In genomic region chr11:102914238-102915043, GRCh38 we compare ENCODE assay signal across 10 cellular contexts. TPM values are rescaled to one million over a fixed set of nuclear protein-coding genes. Genes with fewer than 3 reads are reported as not detected.
A peak's percentile ranks its signal among the peaks of the same experiment; 100 is the strongest.
DNase-seq lines count a peak whose midpoint lies in the region; FAIRE-seq and TF ChIP-seq lines count a peak whose summit lies in the region.
"Had no signal": no experiment of that assay in that cellular context is flagged by ENCODE, and none has a peak within 500 bp of the region (broad histone marks: within the 10 kb centered on the region; RNA-seq: fewer than 3 reads in every experiment).

No MANE protein-coding gene starts in this region.

- intact Hi-C loops in CD14-positive monocyte (cut with micrococcal nuclease) (no loop called here), PC-9 (cut with micrococcal nuclease; ENCODE audit: unreplicated experiment) (loop anchor here (2.0 to 10.0 kb wide), 2 partner anchors 110 to 140 kb away; no protein-coding TSS in a partner anchor)

- H3K27me3 ChIP-seq in PC-9 (ENCODE audit: insufficient read depth, low read depth) (no peaks in the 10 kb centered on the region), small intestine (ENCODE audit: control insufficient read depth in 2 of 2, insufficient read depth in 2 of 2, low read length in 2 of 2) (peaks cover 0 to 3% of the 10 kb centered on the region in 2 donors)

- peaks cover 26 to 44% (median 30%) of the 10 kb centered on the region in 3 donors for H3K27me3 Mint-ChIP-seq in CD14-positive monocyte (ENCODE audit: low read depth in 3 of 3)

- TF ChIP-seq CTCF in CD14-positive monocyte (IDR thresholded peaks at IDR 0.05) (peak; percentile 54), GM20000 (IDR thresholded peaks at IDR 0.05; ENCODE audit: extremely low read depth, missing control alignments) (peak; percentile 7), PC-9 (conservative IDR thresholded peaks at IDR 0.05) (peak; percentile 78), foreskin fibroblast (IDR thresholded peaks at IDR 0.05; ENCODE audit: low read depth, low read length) (peak; percentile 82)

- H3F3A ChIP-seq in PC-9 (ENCODE audit: insufficient read depth, low read depth), result peaks cover 5% of the 10 kb centered on the region; the same call in 1 of the 2 replicates

- H3K4me3 ChIP-seq in PC-9 (no peak overlapping the region), foreskin fibroblast (ENCODE audit: low read depth in 1 of 2, low read length in 2 of 2) (no peak overlapping the region), small intestine (ENCODE audit: low read depth in 1 of 2, low read length in 2 of 2) (no peak overlapping the region)

- no TSS peak for BruUV-seq in PC-9 (replicated peaks; lab: Mats Ljungman, UMichigan)

- H2AFZ ChIP-seq in PC-9, result no peak overlapping the region

- H3K27ac ChIP-seq in PC-9 (no peak overlapping the region), small intestine (ENCODE audit: low read depth in 1 of 2, low read length in 1 of 2) (no peak overlapping the region)

- peaks cover 2% of the 10 kb centered on the region for H3K4me1 Mint-ChIP-seq in CD14-positive monocyte

- no peak overlapping the region for H3K4me2 ChIP-seq in PC-9

- no peak overlapping the region for H3K4me3 Mint-ChIP-seq in CD14-positive monocyte

- no peaks in the 10 kb centered on the region for H3K36me3 Mint-ChIP-seq in CD14-positive monocyte

- POLR2A ChIA-PET in PC-9 (lab: Charles Lee; ENCODE audit: unreplicated experiment), result no interaction called here

- 34 to 40% (median 36%) methylated on average over 3 of the region's 3 CpGs for WGBS in small intestine, 3 donors

- no peak overlapping the region for H3K27ac Mint-ChIP-seq in CD14-positive monocyte

- peaks cover 0 to 1% (median 0%) of the 10 kb centered on the region in 7 donors for H3K9me3 Mint-ChIP-seq in CD14-positive monocyte

- H4K20me1 ChIP-seq in PC-9 (ENCODE audit: insufficient read depth), result no peaks in the 10 kb centered on the region

- H3K79me2 ChIP-seq in PC-9 (ENCODE audit: low read depth), result no peaks in the 10 kb centered on the region

- no peak for FAIRE-seq in small intestine (lab: Jason Lieb, UNC)
- FAIRE-seq: islet of Langerhans had no signal

- peaks cover 24% of the 10 kb centered on the region for H3K4me1 ChIP-seq in PC-9 (replicated peaks; ENCODE audit: insufficient read depth)
- H3K4me1 ChIP-seq in small intestine (ENCODE audit: control insufficient read depth in 2 of 2, insufficient read depth in 1 of 2, low read depth in 1 of 2, low read length in 1 of 2), result no peaks in the 10 kb centered on the region

- H3K36me3 ChIP-seq in PC-9 (ENCODE audit: low read depth) (no peaks in the 10 kb centered on the region), small intestine (ENCODE audit: control insufficient read depth in 2 of 2, insufficient read depth in 2 of 2, low read length in 2 of 2) (no peaks in the 10 kb centered on the region)

- DNase-seq in CD14-positive monocyte (ENCODE audit: low spot score), result no peak
- no peak for DNase-seq in GM20000 (ENCODE audit: low spot score)
- DNase-seq in PC-9, result peak in 1 of 2 experiments; percentile 5
- DNase-seq in foreskin fibroblast, result peak; percentile 38 to 77
- peak; percentile 53 for DNase-seq in small intestine
- DNase-seq in activated gamma-delta T cell treated with Interleukin-2 at 50 U/mL for 16 hours, result no peak
- DNase-seq in GDM1 (lab: John Stamatoyannopoulos, UW), result no peak
- DNase-seq in middle frontal gyrus (ENCODE audit: extremely low spot score, low spot score), result no peak

- H3K9me2 ChIP-seq in PC-9 (ENCODE audit: insufficient read depth), result no peaks in the 10 kb centered on the region

- CTCF ChIA-PET in PC-9 (lab: Charles Lee), result interaction anchor here (0.7 to 1.6 kb wide), 4 partner anchors 8 to 140 kb away, joined by 3 to 4 read pairs (median 4); no protein-coding TSS in a partner anchor

- H3K9me3 ChIP-seq in PC-9 (ENCODE audit: insufficient read depth, low read depth), result no peaks in the 10 kb centered on the region
- no peaks in the 10 kb centered on the region for H3K9me3 ChIP-seq in small intestine (ENCODE audit: control insufficient read depth, low read depth)

RNA-seq across cellular contexts. Expression of gene MMP12, which starts 39.7 kb away (rescaled TPM):
- not detected for polyA plus RNA-seq in CD14-positive monocyte
- total RNA-seq in PC-9 (2021), result not detected in 2 replicates
- polyA plus RNA-seq in small intestine, result 1 to 10 TPM in 1 of 3 donors, not detected in 2; 3.3 TPM
- total RNA-seq: NCI-H460 had no signal

RNA-seq across cellular contexts. Expression of gene MMP13, which starts 41.1 kb away (rescaled TPM):
- polyA plus RNA-seq in CD14-positive monocyte (not detected), small intestine (not detected)
- not detected in 2 replicates for total RNA-seq in PC-9 (2021)
- total RNA-seq: NCI-H460 had no signal

Comparison
In these comparisons a context has a peak if more than half of its experiments do, and no peak if none do; other contexts are left out.
1. DNase-seq: peak in foreskin fibroblast (2 of 2) and small intestine (single experiment); none in CD14-positive monocyte (single experiment), GM20000 (single experiment), activated gamma-delta T cell treated with Interleukin-2 at 50 U/mL for 16 hours (single experiment), GDM1 (single experiment) and middle frontal gyrus (single experiment).
2. CTCF ChIP-seq: peak in every context shown above with its lines; median percentile 82 in foreskin fibroblast; 78 in PC-9; 54 in CD14-positive monocyte; 7 in GM20000.